In the genomic region with DNA sequence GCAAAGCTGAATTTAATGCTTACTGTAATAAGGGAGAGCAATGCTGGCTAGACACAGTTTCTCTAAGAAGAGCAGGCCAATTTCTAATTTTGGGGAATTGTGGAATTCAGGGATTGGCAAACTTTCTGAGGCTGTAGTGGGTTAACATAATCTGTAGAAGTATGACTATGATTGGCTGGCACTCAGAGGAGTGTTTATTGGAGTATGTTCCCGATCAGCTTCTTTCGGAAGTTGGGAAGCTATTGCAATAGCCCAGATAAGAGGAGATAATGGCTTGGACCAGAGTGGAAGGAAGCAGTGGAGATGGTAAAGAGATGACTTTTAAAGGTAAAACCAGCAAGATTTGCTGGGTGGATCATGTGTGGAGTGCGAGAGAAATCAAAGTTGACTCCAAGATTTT, we compare ENCODE assay signal across 25 cellular contexts.
"Had no signal": no experiment of that assay in that cellular context is flagged by ENCODE, and none has a peak within 500 bp of the region (broad histone marks: within the 10 kb centered on the region; RNA-seq: fewer than 3 reads in every experiment).

No MANE protein-coding gene starts in this region.

- H3K9me3 ChIP-seq: esophagus muscularis mucosa, gastrocnemius medialis, heart right ventricle, neutrophil, transverse colon had no signal

- H3K4me3 ChIP-seq: dorsolateral prefrontal cortex, esophagus muscularis mucosa, gastrocnemius medialis, heart right ventricle, skin epidermis, transverse colon had no signal

- FAIRE-seq: endometrium had no signal

- ATAC-seq: activated CD4-positive, alpha-beta T cell treated with anti-CD3 and anti-CD28 coated beads for 36 hours; activated CD8-positive, alpha-beta T cell treated with anti-CD3 and anti-CD28 coated beads, Interleukin-2, amount 10 ng/mL, durations not matched to agents 7 days and 5 days; activated T-cell treated with anti-CD3 and anti-CD28 coated beads, Interleukin-2, amount 50 U/mL, for 72 hours; gastrocnemius medialis; natural killer cell had no signal

- H3K27me3 ChIP-seq: dorsolateral prefrontal cortex, esophagus muscularis mucosa, gastrocnemius medialis, heart right ventricle, neutrophil, transverse colon had no signal

- DNase-seq: activated CD4-positive, alpha-beta T cell treated with anti-CD3 and anti-CD28 coated beads for 36 hours; activated CD8-positive, alpha-beta memory T cell treated with anti-CD3 and anti-CD28 coated beads, Interleukin-2, amount 50 U/mL, for 48 hours; activated CD8-positive, alpha-beta T cell treated with anti-CD3 and anti-CD28 coated beads, Interleukin-2, amount 10 ng/mL, durations not matched to agents 7 days and 5 days; activated gamma-delta T cell treated with Interleukin-2 at 50 U/mL for 16 hours; activated naive CD8-positive, alpha-beta T cell treated with anti-CD3 and anti-CD28 coated beads, Interleukin-2, amount 10 ng/mL, durations not matched to agents 7 days and 5 days; activated T-cell treated with anti-CD3 and anti-CD28 coated beads, Interleukin-2, amount 50 U/mL, for 72 hours; aorta; dorsolateral prefrontal cortex; gastrocnemius medialis; heart right ventricle; left cardiac atrium; mesenchymal stem cell; natural killer cell; posterior cingulate gyrus; retina; stimulated activated CD4-positive, alpha-beta T cell treated with anti-CD3 and anti-CD28 coated beads, Interleukin-4, amount 100 ng/mL, for 4 hours; stimulated activated CD8-positive, alpha-beta memory T cell treated with anti-CD3 and anti-CD28 coated beads, Interleukin-4, amount 100 ng/mL, for 48 hours; stimulated activated naive CD4-positive, alpha-beta T cell treated with Interleukin-2 at 50 U/mL for 16 hours; substantia nigra; T-helper 2 cell; transverse colon had no signal

- H3K27ac ChIP-seq: esophagus muscularis mucosa, gastrocnemius medialis, neutrophil, transverse colon had no signal

- H3K36me3 ChIP-seq: esophagus muscularis mucosa, gastrocnemius medialis, heart right ventricle, neutrophil, transverse colon had no signal
